In the genomic region with DNA sequence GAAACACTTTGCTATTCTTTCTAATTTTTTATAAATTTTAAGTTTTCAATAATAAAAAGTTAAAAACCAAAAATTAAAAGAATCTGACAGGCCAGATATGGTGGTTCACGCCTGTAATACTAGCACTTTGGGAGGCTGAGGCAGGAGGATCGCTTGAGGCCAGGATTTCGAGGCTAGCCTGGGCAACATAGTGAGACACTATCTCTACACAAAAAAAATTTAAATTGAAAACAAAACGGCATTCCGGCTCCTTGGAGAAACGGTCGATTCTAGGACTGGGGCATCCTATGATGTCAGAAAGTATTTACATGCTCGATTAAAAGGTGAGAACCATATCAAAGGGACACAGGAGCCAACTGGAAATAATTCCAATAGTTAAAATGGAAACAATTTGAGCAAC, we compare ENCODE assay signal across 1 cellular context.
TF ChIP-seq lines count a peak whose summit lies in the region.

No MANE protein-coding gene starts in this region.

TF ChIP-seq in GM12878, 131 proteins besides CTCF, POLR2A, EP300 and RAD21:
- TF ChIP-seq, protein P1, sequence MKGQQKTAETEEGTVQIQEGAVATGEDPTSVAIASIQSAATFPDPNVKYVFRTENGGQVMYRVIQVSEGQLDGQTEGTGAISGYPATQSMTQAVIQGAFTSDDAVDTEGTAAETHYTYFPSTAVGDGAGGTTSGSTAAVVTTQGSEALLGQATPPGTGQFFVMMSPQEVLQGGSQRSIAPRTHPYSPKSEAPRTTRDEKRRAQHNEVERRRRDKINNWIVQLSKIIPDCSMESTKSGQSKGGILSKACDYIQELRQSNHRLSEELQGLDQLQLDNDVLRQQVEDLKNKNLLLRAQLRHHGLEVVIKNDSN (IDR thresholded peaks at IDR 0.05; ENCODE audit: borderline replicate concordance, extremely low read length, insufficient read depth, low read depth, low read length) = no peak
- TF ChIP-seq SUPT20H (IDR thresholded peaks at IDR 0.05; ENCODE audit: borderline replicate concordance, control insufficient read depth, low read depth, low read length) (no peak), TARDBP (IDR thresholded peaks at IDR 0.05; ENCODE audit: borderline replicate concordance) (no peak), CHD2 (IDR thresholded peaks at IDR 0.05; ENCODE audit: borderline replicate concordance, low read depth, low read length) (no peak), SREBF2 (IDR thresholded peaks at IDR 0.05; ENCODE audit: low read length) (no peak), ETV6 (conservative IDR thresholded peaks at IDR 0.05 in 1 of 2, IDR thresholded peaks at IDR 0.05 in 1 of 2; ENCODE audit: borderline replicate concordance in 1 of 2, low read depth in 1 of 2) (no peak), MEF2B (IDR thresholded peaks at IDR 0.05; ENCODE audit: partially characterized antibody, poor library complexity, severe bottlenecking) (no peak), TCF12 (IDR thresholded peaks at IDR 0.05; ENCODE audit: low read depth, low read length) (no peak), CEBPB (IDR thresholded peaks at IDR 0.05; ENCODE audit: borderline replicate concordance in 1 of 2, low read depth in 2 of 2, low read length in 2 of 2) (no peak)
- TF ChIP-seq, protein P2, sequence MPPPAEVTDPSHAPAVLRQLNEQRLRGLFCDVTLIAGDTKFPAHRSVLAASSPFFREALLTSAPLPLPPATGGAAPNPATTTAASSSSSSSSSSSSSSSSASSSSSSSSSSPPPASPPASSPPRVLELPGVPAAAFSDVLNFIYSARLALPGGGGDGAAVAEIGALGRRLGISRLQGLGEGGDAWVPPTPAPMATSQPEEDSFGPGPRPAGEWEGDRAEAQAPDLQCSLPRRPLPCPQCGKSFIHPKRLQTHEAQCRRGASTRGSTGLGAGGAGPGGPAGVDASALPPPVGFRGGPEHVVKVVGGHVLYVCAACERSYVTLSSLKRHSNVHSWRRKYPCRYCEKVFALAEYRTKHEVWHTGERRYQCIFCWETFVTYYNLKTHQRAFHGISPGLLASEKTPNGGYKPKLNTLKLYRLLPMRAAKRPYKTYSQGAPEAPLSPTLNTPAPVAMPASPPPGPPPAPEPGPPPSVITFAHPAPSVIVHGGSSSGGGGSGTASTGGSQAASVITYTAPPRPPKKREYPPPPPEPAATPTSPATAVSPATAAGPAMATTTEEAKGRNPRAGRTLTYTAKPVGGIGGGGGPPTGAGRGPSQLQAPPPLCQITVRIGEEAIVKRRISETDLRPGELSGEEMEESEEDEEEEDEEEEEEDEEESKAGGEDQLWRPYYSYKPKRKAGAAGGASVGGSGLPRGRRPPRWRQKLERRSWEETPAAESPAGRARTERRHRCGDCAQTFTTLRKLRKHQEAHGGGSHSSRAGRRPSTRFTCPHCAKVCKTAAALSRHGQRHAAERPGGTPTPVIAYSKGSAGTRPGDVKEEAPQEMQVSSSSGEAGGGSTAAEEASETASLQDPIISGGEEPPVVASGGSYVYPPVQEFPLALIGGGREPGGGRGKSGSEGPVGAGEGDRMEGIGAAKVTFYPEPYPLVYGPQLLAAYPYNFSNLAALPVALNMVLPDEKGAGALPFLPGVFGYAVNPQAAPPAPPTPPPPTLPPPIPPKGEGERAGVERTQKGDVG (CRISPR knock-in tag; IDR thresholded peaks at IDR 0.05) = no peak
- TF ChIP-seq, protein P3, sequence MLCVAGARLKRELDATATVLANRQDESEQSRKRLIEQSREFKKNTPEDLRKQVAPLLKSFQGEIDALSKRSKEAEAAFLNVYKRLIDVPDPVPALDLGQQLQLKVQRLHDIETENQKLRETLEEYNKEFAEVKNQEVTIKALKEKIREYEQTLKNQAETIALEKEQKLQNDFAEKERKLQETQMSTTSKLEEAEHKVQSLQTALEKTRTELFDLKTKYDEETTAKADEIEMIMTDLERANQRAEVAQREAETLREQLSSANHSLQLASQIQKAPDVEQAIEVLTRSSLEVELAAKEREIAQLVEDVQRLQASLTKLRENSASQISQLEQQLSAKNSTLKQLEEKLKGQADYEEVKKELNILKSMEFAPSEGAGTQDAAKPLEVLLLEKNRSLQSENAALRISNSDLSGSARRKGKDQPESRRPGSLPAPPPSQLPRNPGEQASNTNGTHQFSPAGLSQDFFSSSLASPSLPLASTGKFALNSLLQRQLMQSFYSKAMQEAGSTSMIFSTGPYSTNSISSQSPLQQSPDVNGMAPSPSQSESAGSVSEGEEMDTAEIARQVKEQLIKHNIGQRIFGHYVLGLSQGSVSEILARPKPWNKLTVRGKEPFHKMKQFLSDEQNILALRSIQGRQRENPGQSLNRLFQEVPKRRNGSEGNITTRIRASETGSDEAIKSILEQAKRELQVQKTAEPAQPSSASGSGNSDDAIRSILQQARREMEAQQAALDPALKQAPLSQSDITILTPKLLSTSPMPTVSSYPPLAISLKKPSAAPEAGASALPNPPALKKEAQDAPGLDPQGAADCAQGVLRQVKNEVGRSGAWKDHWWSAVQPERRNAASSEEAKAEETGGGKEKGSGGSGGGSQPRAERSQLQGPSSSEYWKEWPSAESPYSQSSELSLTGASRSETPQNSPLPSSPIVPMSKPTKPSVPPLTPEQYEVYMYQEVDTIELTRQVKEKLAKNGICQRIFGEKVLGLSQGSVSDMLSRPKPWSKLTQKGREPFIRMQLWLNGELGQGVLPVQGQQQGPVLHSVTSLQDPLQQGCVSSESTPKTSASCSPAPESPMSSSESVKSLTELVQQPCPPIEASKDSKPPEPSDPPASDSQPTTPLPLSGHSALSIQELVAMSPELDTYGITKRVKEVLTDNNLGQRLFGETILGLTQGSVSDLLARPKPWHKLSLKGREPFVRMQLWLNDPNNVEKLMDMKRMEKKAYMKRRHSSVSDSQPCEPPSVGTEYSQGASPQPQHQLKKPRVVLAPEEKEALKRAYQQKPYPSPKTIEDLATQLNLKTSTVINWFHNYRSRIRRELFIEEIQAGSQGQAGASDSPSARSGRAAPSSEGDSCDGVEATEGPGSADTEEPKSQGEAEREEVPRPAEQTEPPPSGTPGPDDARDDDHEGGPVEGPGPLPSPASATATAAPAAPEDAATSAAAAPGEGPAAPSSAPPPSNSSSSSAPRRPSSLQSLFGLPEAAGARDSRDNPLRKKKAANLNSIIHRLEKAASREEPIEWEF (IDR thresholded peaks at IDR 0.05; ENCODE audit: insufficient replicate concordance, low read depth, low read length) = no peak
